Comparison of ENCODE assay signal across 14 cellular contexts in the genomic region with DNA sequence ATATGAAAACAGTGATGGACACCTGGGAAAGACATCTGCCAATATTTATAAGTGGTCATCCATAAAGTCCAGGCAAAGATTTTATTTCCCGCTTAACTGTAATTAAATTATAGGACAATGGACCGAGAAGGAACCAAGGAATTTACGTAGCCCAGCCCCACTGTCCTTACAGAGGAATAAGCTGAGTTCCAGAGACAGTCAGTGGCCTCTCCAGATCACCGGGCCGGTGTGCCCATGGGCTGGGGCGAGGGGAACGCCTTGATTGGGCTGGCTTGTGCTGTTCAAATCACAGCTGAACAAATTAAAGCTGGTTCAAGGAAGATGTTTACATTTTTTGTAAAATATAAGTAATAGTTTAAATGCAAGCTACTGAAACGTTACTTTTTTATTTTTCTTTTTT. TPM values are rescaled to one million over a fixed set of nuclear protein-coding genes. Genes with fewer than 3 reads are reported as not detected.
DNase-seq lines count a peak whose midpoint lies in the region; ATAC-seq and TF ChIP-seq lines count a peak whose summit lies in the region.
"Had no signal": no experiment of that assay in that cellular context is flagged by ENCODE, and none has a peak within 500 bp of the region (broad histone marks: within the 10 kb centered on the region; RNA-seq: fewer than 3 reads in every experiment).

No MANE protein-coding gene starts in this region.

- WGBS in mammary epithelial cell (ENCODE audit: low coverage, missing lambda C conversion rate) = 29% methylated on average over 8 of the region's 8 CpGs

- no peak overlapping the region for H3K4me3 Mint-ChIP-seq in CD8-positive, alpha-beta T cell
- H3K4me3 Mint-ChIP-seq: T-cell had no signal

- peak overlapping the region; percentile 75 for H3K9ac ChIP-seq in mammary epithelial cell (ENCODE audit: insufficient read depth, low read length)

- ATAC-seq in RWPE2 (ENCODE audit: low read depth) (no peak), lower lobe of right lung (no peak), HG02571 (IDR thresholded peaks at IDR 0.05; ENCODE audit: unreplicated experiment) (no peak), HG02938 (IDR thresholded peaks at IDR 0.05; ENCODE audit: unreplicated experiment) (no peak), HG02588 (IDR thresholded peaks at IDR 0.05; ENCODE audit: unreplicated experiment) (no peak)
- no peak for ATAC-seq in CD8-positive, alpha-beta T cell
- ATAC-seq: T-cell had no signal

- H2AFZ ChIP-seq in mammary epithelial cell (ENCODE audit: low read depth, low read length) = no peak overlapping the region

- H3K4me1 Mint-ChIP-seq in CD8-positive, alpha-beta T cell (ENCODE audit: low read depth) = no peaks in the 10 kb centered on the region
- H3K4me1 Mint-ChIP-seq: T-cell had no signal

- H3K27ac ChIP-seq in RWPE2 (ENCODE audit: poor library complexity, severe bottlenecking) = peak overlapping the region; percentile 95
- H3K27ac ChIP-seq in mammary epithelial cell (ENCODE audit: insufficient read depth, low read depth, low read length) = peak overlapping the region; percentile 98
- H3K27ac ChIP-seq in lower lobe of right lung = peak overlapping the region; percentile 39
- peak overlapping the region; percentile 21 for H3K27ac ChIP-seq in substantia nigra (ENCODE audit: low read depth, low read length, poor library complexity, severe bottlenecking)
- H3K27ac ChIP-seq in CD8-positive, alpha-beta T cell (ENCODE audit: low read depth, low read length) = no peak overlapping the region

- in situ Hi-C loops in mammary epithelial cell (cut with MboI; ENCODE audit: low sequenced_read_pairs in 2 of 2) = no loop called here

- peaks cover 62% of the 10 kb centered on the region for H3K79me2 ChIP-seq in mammary epithelial cell (ENCODE audit: insufficient read depth, low read length)

- no peaks in the 10 kb centered on the region for H3K9me3 Mint-ChIP-seq in CD8-positive, alpha-beta T cell
- H3K9me3 Mint-ChIP-seq: T-cell had no signal

- H3K27me3 ChIP-seq in RWPE2 (ENCODE audit: insufficient read depth, poor library complexity, severe bottlenecking) = no peaks in the 10 kb centered on the region
- H3K27me3 ChIP-seq in mammary epithelial cell (ENCODE audit: insufficient read depth, low read length) = no peaks in the 10 kb centered on the region
- no peaks in the 10 kb centered on the region for H3K27me3 ChIP-seq in lower lobe of right lung (ENCODE audit: low read depth)
- H3K27me3 ChIP-seq in CD8-positive, alpha-beta T cell (ENCODE audit: insufficient read depth, low read length) = no peaks in the 10 kb centered on the region
- H3K27me3 ChIP-seq: upper lobe of left lung had no signal

- TF ChIP-seq CTCF in RWPE2 (IDR thresholded peaks at IDR 0.05; ENCODE audit: poor library complexity, severe bottlenecking) = no peak
- no peak for TF ChIP-seq CTCF in mammary epithelial cell (conservative IDR thresholded peaks at IDR 0.05 in 1 of 2, IDR thresholded peaks at IDR 0.05 in 1 of 2; ENCODE audit: extremely low read depth in 1 of 2, insufficient read depth in 1 of 2, low read depth in 1 of 2, low read length in 2 of 2)
- no peak for TF ChIP-seq CTCF in lower lobe of right lung (IDR thresholded peaks at IDR 0.05)
- TF ChIP-seq CTCF in CD8-positive, alpha-beta T cell (IDR thresholded peaks at IDR 0.05) = no peak

- H3K4me3 ChIP-seq in RWPE2 (ENCODE audit: severe bottlenecking) (no peak overlapping the region), mammary epithelial cell (replicated peaks in 1 of 3; ENCODE audit: insufficient read depth in 1 of 3, low read depth in 2 of 3, low read length in 3 of 3) (no peak overlapping the region), lower lobe of right lung (no peak overlapping the region)
- H3K4me3 ChIP-seq in CD8-positive, alpha-beta T cell (ENCODE audit: low read depth, low read length) = no peak overlapping the region
- H3K4me3 ChIP-seq: upper lobe of left lung had no signal

- H3K27ac Mint-ChIP-seq in CD8-positive, alpha-beta T cell = no peak overlapping the region
- H3K27ac Mint-ChIP-seq: T-cell had no signal

- peaks cover 85% of the 10 kb centered on the region for H3K36me3 Mint-ChIP-seq in CD8-positive, alpha-beta T cell

- no TSS peak for BruUV-seq in mammary epithelial cell (replicated peaks; lab: Mats Ljungman, UMichigan)

- intact Hi-C loops in mammary epithelial cell (cut with micrococcal nuclease) = no loop called here
- intact Hi-C loops in lower lobe of right lung (cut with DNase I) = no loop called here
- intact Hi-C loops in CD8-positive, alpha-beta T cell (cut with DNase I, micrococcal nuclease) = no loop called here

- H3K9me3 ChIP-seq in RWPE2 (ENCODE audit: severe bottlenecking) (no peaks in the 10 kb centered on the region), mammary epithelial cell (replicated peaks; ENCODE audit: insufficient read depth, low read length) (no peaks in the 10 kb centered on the region), lower lobe of right lung (no peaks in the 10 kb centered on the region)
- H3K9me3 ChIP-seq in CD8-positive, alpha-beta T cell (ENCODE audit: low read length) = no peaks in the 10 kb centered on the region
- H3K9me3 ChIP-seq: upper lobe of left lung had no signal

- dilution Hi-C loops in mammary epithelial cell (cut with HindIII; ENCODE audit: low sequenced_read_pairs) = no loop called here

- H3K36me3 ChIP-seq in RWPE2 (ENCODE audit: low read depth) (peaks cover 83% of the 10 kb centered on the region), mammary epithelial cell (ENCODE audit: insufficient read depth, low read length) (peaks cover 41% of the 10 kb centered on the region), lower lobe of right lung (peaks cover 26% of the 10 kb centered on the region)
- H3K36me3 ChIP-seq in CD8-positive, alpha-beta T cell (ENCODE audit: insufficient read depth, low read length) = peaks cover 51% of the 10 kb centered on the region

- H3K4me1 ChIP-seq in RWPE2 (ENCODE audit: insufficient read depth, poor library complexity, severe bottlenecking) = peaks cover 14% of the 10 kb centered on the region
- H3K4me1 ChIP-seq in mammary epithelial cell (ENCODE audit: insufficient read depth, low read length) = peaks cover 19% of the 10 kb centered on the region
- H3K4me1 ChIP-seq in lower lobe of right lung = no peaks in the 10 kb centered on the region
- no peaks in the 10 kb centered on the region for H3K4me1 ChIP-seq in CD8-positive, alpha-beta T cell (ENCODE audit: insufficient read depth, low read length)

- no peaks in the 10 kb centered on the region for H3K27me3 Mint-ChIP-seq in CD8-positive, alpha-beta T cell (ENCODE audit: low read depth)
- H3K27me3 Mint-ChIP-seq: T-cell had no signal

- no peak for DNase-seq in RWPE2 (ENCODE audit: low spot score)
- no peak for DNase-seq in mammary epithelial cell
- DNase-seq in lower lobe of right lung = no peak
- no peak for DNase-seq in substantia nigra (lab: John Stamatoyannopoulos, UW)
- no peak for DNase-seq in CD8-positive, alpha-beta T cell
- DNase-seq: activated naive CD4-positive, alpha-beta T cell; central memory CD4-positive, alpha-beta T cell; NCI-H1694 treated with DMSO at 0.1 percent for 48 hours; NCI-H526; T-cell had no signal

- H3K4me2 ChIP-seq in mammary epithelial cell (ENCODE audit: insufficient read depth, low read depth, low read length) = peak overlapping the region; percentile 73

- no peaks in the 10 kb centered on the region for H4K20me1 ChIP-seq in mammary epithelial cell (ENCODE audit: insufficient read depth, low read length)

- POLR2A ChIA-PET in CD8-positive, alpha-beta T cell (lab: Charles Lee) = no interaction called here

- CTCF ChIA-PET in mammary epithelial cell (lab: Charles Lee; ENCODE audit: low non-redundant PET) = no interaction called here
- CTCF ChIA-PET in CD8-positive, alpha-beta T cell (lab: Charles Lee) = no interaction called here

RNA-seq across cellular contexts. Expression of a gene that starts 40.7 kb away (rescaled TPM):
- total RNA-seq in mammary epithelial cell = 100 to 1,000 TPM; 142 to 272 TPM
- polyA plus RNA-seq in mammary epithelial cell = 201 TPM
- polyA minus RNA-seq in mammary epithelial cell = 208 TPM
- total RNA-seq in lower lobe of right lung = 23.5 TPM
- 10 to 100 TPM; 35.9 to 36.5 TPM for total RNA-seq in CD8-positive, alpha-beta T cell
